ENCODE assay signal across 8 cellular contexts in the genomic region with DNA sequence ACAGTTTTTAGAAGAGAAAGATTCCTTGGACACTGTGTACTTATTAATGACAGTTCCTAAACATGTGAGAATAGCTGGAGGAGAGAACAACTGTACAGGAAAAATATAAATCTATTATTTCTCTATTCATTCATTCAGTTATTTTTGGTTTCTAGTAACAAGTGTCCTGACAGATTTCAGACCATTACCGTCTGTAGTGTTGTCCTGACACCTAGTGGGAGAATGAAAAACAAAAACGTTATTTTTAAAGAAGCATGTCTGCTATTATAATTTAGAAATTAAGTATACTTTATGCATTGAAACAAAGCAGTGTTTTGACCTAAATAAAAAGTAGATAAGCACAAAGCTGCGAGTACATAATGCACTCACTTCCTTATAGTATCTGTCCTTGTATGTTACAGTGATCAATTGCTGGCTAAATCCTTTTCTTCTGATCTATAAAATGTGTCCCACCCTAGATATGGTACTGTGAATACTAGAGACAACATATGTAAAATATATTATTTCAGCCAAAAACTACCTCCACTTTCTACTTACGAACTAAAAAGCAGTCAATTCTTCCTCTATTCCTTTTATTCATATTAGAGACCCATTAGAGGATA.
DNase-seq lines count a peak whose midpoint lies in the region; ATAC-seq and TF ChIP-seq lines count a peak whose summit lies in the region.

No MANE protein-coding gene starts in this region.

- no peak overlapping the region for H4K91ac ChIP-seq in neuronal stem cell (ENCODE audit: low read depth, low read length, poor library complexity)

- no peak for ATAC-seq in HG02588 (IDR thresholded peaks at IDR 0.05; ENCODE audit: unreplicated experiment)

- H3K18ac ChIP-seq in neuronal stem cell (ENCODE audit: low read length): no peak overlapping the region

- no peak overlapping the region for H2BK120ac ChIP-seq in neuronal stem cell (ENCODE audit: low read depth, low read length)

- H2BK12ac ChIP-seq in neuronal stem cell (ENCODE audit: low read length): no peak overlapping the region

- no peaks in the 10 kb centered on the region for H3K4me1 ChIP-seq in esophagus muscularis mucosa
- peaks cover 0 to 13% of the 10 kb centered on the region in 2 donors for H3K4me1 ChIP-seq in neuronal stem cell (ENCODE audit: control insufficient read depth in 2 of 2, insufficient read depth in 1 of 2, low read depth in 1 of 2, low read length in 2 of 2)

- no peak for TF ChIP-seq POLR2A in esophagus muscularis mucosa (IDR thresholded peaks at IDR 0.05; ENCODE audit: low read depth)

- WGBS in esophagus muscularis mucosa: 4% methylated on average over 4 of the region's 4 CpGs
- no CpG with 5 or more reads among the region's 4 CpGs for WGBS in neuronal stem cell (ENCODE audit: extremely low coverage in 2 of 2, insufficient read length in 2 of 2, insufficient replicate concordance in 1 of 2), 2 donors

- H3K4me3 ChIP-seq in esophagus muscularis mucosa (no peak overlapping the region), neuronal stem cell (ENCODE audit: low read length in 2 of 2) (no peak overlapping the region)

- H2BK5ac ChIP-seq in neuronal stem cell (ENCODE audit: low read length): no peak overlapping the region

- intact Hi-C loops in esophagus muscularis mucosa (cut with DNase I): loop anchor here (2.0 to 5.0 kb wide), 2 partner anchors 576 to 624 kb away; partner anchors contain the start of gene ARL4A

- DNase-seq in DMS153 treated with DMSO at 0.1 percent for 48 hours (lab: John Stamatoyannopoulos, UW; ENCODE audit: unreplicated experiment) (peak; percentile 52), DMS153 (lab: John Stamatoyannopoulos, UW) (no peak), HT-29 (ENCODE audit: low spot score) (peak; percentile 74), RKO (ENCODE audit: low spot score) (peak; percentile 45), esophagus muscularis mucosa (ENCODE audit: extremely low spot score) (no peak), neuronal stem cell (ENCODE audit: low spot score) (peak; percentile 20)
- no peak for DNase-seq in activated CD4-positive, alpha-beta T cell treated with anti-CD3 and anti-CD28 coated beads for 1 hour

- H3K9ac ChIP-seq in neuronal stem cell (ENCODE audit: low read depth, low read length, poor library complexity): no peak overlapping the region

- no peak overlapping the region for H4K8ac ChIP-seq in neuronal stem cell (ENCODE audit: low read depth, low read length)

- no peak for TF ChIP-seq EP300 in esophagus muscularis mucosa (IDR thresholded peaks at IDR 0.05)

- H3K23ac ChIP-seq in neuronal stem cell (ENCODE audit: low read depth, low read length, poor library complexity): no peak overlapping the region

- H3K4ac ChIP-seq in neuronal stem cell (ENCODE audit: low read length): no peak overlapping the region

- no peak overlapping the region for H2AK5ac ChIP-seq in neuronal stem cell (ENCODE audit: low read depth, low read length)

- H3K9me3 ChIP-seq in esophagus muscularis mucosa (no peaks in the 10 kb centered on the region), neuronal stem cell (replicated peaks in 1 of 2; ENCODE audit: control insufficient read depth in 2 of 2, insufficient read depth in 1 of 2, low read depth in 1 of 2, low read length in 2 of 2) (no peaks in the 10 kb centered on the region)

- peak; percentile 54 to 64 (median 63) for TF ChIP-seq CTCF in esophagus muscularis mucosa (IDR thresholded peaks at IDR 0.05)

- H3K79me1 ChIP-seq in neuronal stem cell (ENCODE audit: low read depth, low read length): no peaks in the 10 kb centered on the region

- no peak overlapping the region for H2AFZ ChIP-seq in neuronal stem cell (ENCODE audit: low read length)

- H3K27ac ChIP-seq in esophagus muscularis mucosa (replicated peaks in 1 of 4) (no peak overlapping the region), neuronal stem cell (replicated peaks; ENCODE audit: low read length) (no peak overlapping the region)

- no peak overlapping the region for H3K4me2 ChIP-seq in neuronal stem cell (ENCODE audit: insufficient read depth, low read length, poor library complexity, severe bottlenecking)

- no peaks in the 10 kb centered on the region for H3K27me3 ChIP-seq in esophagus muscularis mucosa
- no peaks in the 10 kb centered on the region for H3K27me3 ChIP-seq in neuronal stem cell (ENCODE audit: control insufficient read depth in 3 of 3, insufficient read depth in 3 of 3, low read depth in 1 of 3, low read length in 3 of 3)

- H3K36me3 ChIP-seq in esophagus muscularis mucosa (no peaks in the 10 kb centered on the region), neuronal stem cell (replicated peaks in 1 of 2; ENCODE audit: control insufficient read depth in 2 of 2, insufficient read depth in 2 of 2, low read length in 2 of 2) (no peaks in the 10 kb centered on the region)

- no peak overlapping the region for H3K14ac ChIP-seq in neuronal stem cell (ENCODE audit: low read length)

- no peak overlapping the region for H2BK15ac ChIP-seq in neuronal stem cell (ENCODE audit: low read length)

Comparison
In these comparisons a context has a peak if more than half of its experiments do, and no peak if none do; other contexts are left out.
1. DNase-seq: peak in DMS153 treated with DMSO at 0.1 percent for 48 hours (single experiment), HT-29 (single experiment), RKO (single experiment) and neuronal stem cell (single experiment); none in DMS153 (single experiment), esophagus muscularis mucosa (single experiment) and activated CD4-positive, alpha-beta T cell treated with anti-CD3 and anti-CD28 coated beads for 1 hour (single experiment).